In the genomic region with DNA sequence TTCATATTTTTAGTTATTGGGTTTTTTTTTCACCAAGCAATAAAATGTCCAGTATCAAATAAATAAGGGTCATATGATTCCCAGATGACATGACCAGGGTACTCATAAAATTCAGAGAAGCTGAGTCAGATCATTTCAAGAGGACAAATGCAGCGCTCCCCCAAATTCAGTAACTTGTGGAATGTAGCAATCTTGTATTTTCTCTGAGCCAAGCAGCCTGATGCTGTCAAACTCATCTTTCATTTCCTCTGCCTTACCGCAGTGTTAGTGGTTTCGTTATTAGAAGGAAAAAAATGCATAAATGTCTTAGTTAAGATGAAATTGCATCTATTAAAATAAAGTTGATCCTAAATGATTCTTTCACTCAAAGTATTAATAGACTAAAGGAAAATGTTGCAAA, we compare ENCODE assay signal across 11 cellular contexts. TPM values are rescaled to one million over a fixed set of nuclear protein-coding genes. Genes with fewer than 3 reads are reported as not detected.
A peak's percentile ranks its signal among the peaks of the same experiment; 100 is the strongest.
DNase-seq lines count a peak whose midpoint lies in the region; ATAC-seq and TF ChIP-seq lines count a peak whose summit lies in the region.
"Had no signal": no experiment of that assay in that cellular context is flagged by ENCODE, and none has a peak within 500 bp of the region (broad histone marks: within the 10 kb centered on the region; RNA-seq: fewer than 3 reads in every experiment).

No MANE protein-coding gene starts in this region.

- no peak for ATAC-seq in CD4-positive, CD25-positive, alpha-beta regulatory T cell (ENCODE audit: low read depth in 2 of 2)
- peak; percentile 64 for ATAC-seq in GM19035 (IDR thresholded peaks at IDR 0.05; ENCODE audit: unreplicated experiment)
- ATAC-seq in IMR-90 (ENCODE audit: low read depth): 0 out of 2 replicates have a peak, but pooled peaks have one; percentile 10
- peak; percentile 67 for ATAC-seq in effector memory CD8-positive, alpha-beta T cell (replicated peaks)
- ATAC-seq: GM23338, K562 had no signal

- no peaks in the 10 kb centered on the region for H3K79me1 ChIP-seq in IMR-90 (ENCODE audit: low read depth in 1 of 2, low read length in 2 of 2)

- H3K9me3 Mint-ChIP-seq in CD4-positive, CD25-positive, alpha-beta regulatory T cell: no peaks in the 10 kb centered on the region
- H3K9me3 Mint-ChIP-seq in effector memory CD8-positive, alpha-beta T cell: no peaks in the 10 kb centered on the region
- H3K9me3 Mint-ChIP-seq in Caco-2 (ENCODE audit: unreplicated experiment) (no peaks in the 10 kb centered on the region), chondrocyte (ENCODE audit: low read depth) (no peaks in the 10 kb centered on the region)
- H3K9me3 Mint-ChIP-seq: dendritic cell treated with granulocyte-macrophage colony-stimulating factor and Interleukin-4, amounts not matched to agents 40 ng/mL and 50 ng/mL, for 4 days; GM23338 had no signal

- no peak overlapping the region for H2BK5ac ChIP-seq in IMR-90 (ENCODE audit: low read depth, low read length, poor library complexity, severe bottlenecking)

- POLR2A ChIA-PET in IMR-90 (lab: Charles Lee; ENCODE audit: unreplicated experiment): no interaction called here
- POLR2A ChIA-PET in Caco-2 (lab: Charles Lee): no interaction called here

- no peaks in the 10 kb centered on the region for H4K20me1 ChIP-seq in IMR-90 (ENCODE audit: insufficient read depth, low read length)

- peaks cover 18 to 24% (median 22%) of the 10 kb centered on the region in 4 donors for H3K4me1 Mint-ChIP-seq in CD4-positive, CD25-positive, alpha-beta regulatory T cell
- H3K4me1 Mint-ChIP-seq in effector memory CD8-positive, alpha-beta T cell (ENCODE audit: low read depth in 2 of 2): peaks cover 11 to 22% of the 10 kb centered on the region in 2 donors
- H3K4me1 Mint-ChIP-seq in Caco-2 (ENCODE audit: low read depth, unreplicated experiment): peaks cover 12% of the 10 kb centered on the region
- peaks cover 29% of the 10 kb centered on the region for H3K4me1 Mint-ChIP-seq in chondrocyte (ENCODE audit: low read depth)

- H2BK15ac ChIP-seq in IMR-90 (ENCODE audit: low read depth, low read length): no peak overlapping the region

- H3K27ac Mint-ChIP-seq in CD4-positive, CD25-positive, alpha-beta regulatory T cell: no peak overlapping the region
- peak overlapping the region in 1 of 2 donors; percentile 14 for H3K27ac Mint-ChIP-seq in effector memory CD8-positive, alpha-beta T cell
- H3K27ac Mint-ChIP-seq in Caco-2 (ENCODE audit: unreplicated experiment) (no peak overlapping the region), chondrocyte (ENCODE audit: unreplicated experiment) (no peak overlapping the region)
- H3K27ac Mint-ChIP-seq: dendritic cell treated with granulocyte-macrophage colony-stimulating factor and Interleukin-4, amounts not matched to agents 40 ng/mL and 50 ng/mL, for 4 days had no signal

- WGBS in IMR-90 (ENCODE audit: extremely low coverage in 2 of 2, insufficient read length in 1 of 2), 2 experiments: no CpG with 5 or more reads among the region's 3 CpGs

- H3K9ac ChIP-seq in IMR-90 (ENCODE audit: low read depth, low read length): no peak overlapping the region

- H4K8ac ChIP-seq in IMR-90 (ENCODE audit: low read depth in 2 of 2, low read length in 2 of 2): no peak overlapping the region

- H3K4ac ChIP-seq in IMR-90 (ENCODE audit: low read depth, low read length): no peak overlapping the region

- H3K9me1 ChIP-seq in IMR-90 (ENCODE audit: insufficient read depth, low read length): peaks cover 6% of the 10 kb centered on the region

- dilution Hi-C loops in IMR-90 (cut with HindIII; ENCODE audit: low sequenced_read_pairs, unreplicated experiment): no loop called here

- no peak overlapping the region for H4K91ac ChIP-seq in IMR-90 (ENCODE audit: insufficient read depth, low read depth, low read length)

- in situ Hi-C loops in IMR-90 (cut with MboI; ENCODE audit: low sequenced_read_pairs): loop anchor here (5.0 kb wide), 2 partner anchors 575 to 645 kb away; no protein-coding TSS in a partner anchor

- no peaks in the 10 kb centered on the region for H3K36me3 ChIP-seq in CD4-positive, CD25-positive, alpha-beta regulatory T cell (ENCODE audit: control insufficient read depth, insufficient read depth, low read length)
- H3K36me3 ChIP-seq in IMR-90 (ENCODE audit: control insufficient read depth, insufficient read depth, low read length): no peaks in the 10 kb centered on the region
- no peaks in the 10 kb centered on the region for H3K36me3 ChIP-seq in Caco-2 (ENCODE audit: control insufficient read depth, insufficient read depth, low read length)

- no peak overlapping the region for H2AK9ac ChIP-seq in IMR-90 (replicated peaks; ENCODE audit: low read depth, low read length, poor library complexity)

- no peak for TF ChIP-seq POLR2A in IMR-90 (IDR thresholded peaks at IDR 0.05; ENCODE audit: low read depth, low read length)

- intact Hi-C loops in IMR-90 (cut with micrococcal nuclease): loop anchor here (5.0 kb wide), 2 partner anchors 85 to 150 kb away; no protein-coding TSS in a partner anchor
- intact Hi-C loops in Caco-2 (cut with micrococcal nuclease; ENCODE audit: unreplicated experiment): no loop called here

- H3K18ac ChIP-seq in IMR-90 (ENCODE audit: low read depth, low read length): no peak overlapping the region

- H3K56ac ChIP-seq in IMR-90 (ENCODE audit: extremely low read depth, insufficient read depth, low read length): no peak overlapping the region

- no peak overlapping the region for H4K5ac ChIP-seq in IMR-90 (ENCODE audit: low read depth, low read length)

- peak overlapping the region; percentile 24 for H3K27ac ChIP-seq in CD4-positive, CD25-positive, alpha-beta regulatory T cell (ENCODE audit: insufficient read depth, low read length, poor library complexity, severe bottlenecking)
- H3K27ac ChIP-seq in IMR-90 (ENCODE audit: insufficient read depth, low read length): no peak overlapping the region

- no peak overlapping the region for H3K14ac ChIP-seq in IMR-90 (replicated peaks; ENCODE audit: low read depth, low read length)

- no peak for TF ChIP-seq RAD21 in IMR-90 (IDR thresholded peaks at IDR 0.05; ENCODE audit: low read length)

- peak overlapping the region in 3 of 4 donors; percentile 22 to 82 (median 48) for H3K4me3 Mint-ChIP-seq in CD4-positive, CD25-positive, alpha-beta regulatory T cell
- no peak overlapping the region for H3K4me3 Mint-ChIP-seq in effector memory CD8-positive, alpha-beta T cell
- H3K4me3 Mint-ChIP-seq in Caco-2 (ENCODE audit: unreplicated experiment): no peak overlapping the region
- H3K4me3 Mint-ChIP-seq in chondrocyte (ENCODE audit: unreplicated experiment): no peak overlapping the region
- H3K4me3 Mint-ChIP-seq: dendritic cell treated with granulocyte-macrophage colony-stimulating factor and Interleukin-4, amounts not matched to agents 40 ng/mL and 50 ng/mL, for 4 days; GM23338 had no signal

- BruUV-seq in IMR-90 (replicated peaks; lab: Mats Ljungman, UMichigan): no TSS peak
- no TSS peak for BruUV-seq in Caco-2 (replicated peaks; lab: Mats Ljungman, UMichigan)

- H3K4me1 ChIP-seq in CD4-positive, CD25-positive, alpha-beta regulatory T cell (ENCODE audit: control insufficient read depth, insufficient read depth, low read length, poor library complexity, severe bottlenecking): peaks cover 19% of the 10 kb centered on the region
- H3K4me1 ChIP-seq in IMR-90 (ENCODE audit: control insufficient read depth, insufficient read depth, low read length): peaks cover 4% of the 10 kb centered on the region
- H3K4me1 ChIP-seq in Caco-2: peaks cover 26% of the 10 kb centered on the region

- no peak overlapping the region for H2AK5ac ChIP-seq in IMR-90 (ENCODE audit: low read depth, low read length)

- no peak overlapping the region for H3K4me2 ChIP-seq in IMR-90 (ENCODE audit: low read depth, low read length)
- H3K4me2 ChIP-seq: GM23338 had no signal

- CTCF ChIA-PET in IMR-90 (lab: Yijun Ruan, JAX): interaction anchor here (1.3 to 1.5 kb wide), 2 partner anchors 12 to 587 kb away, joined by 3 to 5 read pairs; no protein-coding TSS in a partner anchor
- CTCF ChIA-PET in Caco-2 (lab: Charles Lee): no interaction called here

- peak overlapping the region; percentile 78 for H3K4me3 ChIP-seq in CD4-positive, CD25-positive, alpha-beta regulatory T cell (ENCODE audit: low read depth, low read length)
- no peak overlapping the region for H3K4me3 ChIP-seq in IMR-90 (ENCODE audit: insufficient read depth, low read depth, low read length)
- no peak overlapping the region for H3K4me3 ChIP-seq in Caco-2 (ENCODE audit: low read depth, low read length)
- H3K4me3 ChIP-seq: GM23338, K562 had no signal

- H3K9me3 ChIP-seq in CD4-positive, CD25-positive, alpha-beta regulatory T cell (ENCODE audit: control insufficient read depth in 2 of 2, low read length in 2 of 2): no peaks in the 10 kb centered on the region
- no peaks in the 10 kb centered on the region for H3K9me3 ChIP-seq in IMR-90 (ENCODE audit: control insufficient read depth, insufficient read depth, low read length)
- H3K9me3 ChIP-seq in Caco-2: no peaks in the 10 kb centered on the region

- no peak overlapping the region for H2BK120ac ChIP-seq in IMR-90 (ENCODE audit: low read depth, low read length)

- no peak overlapping the region for H3K23ac ChIP-seq in IMR-90 (ENCODE audit: low read depth, low read length)

- TF ChIP-seq CTCF in IMR-90 (conservative IDR thresholded peaks at IDR 0.05; ENCODE audit: low read depth, low read length) (no peak), Caco-2 (IDR thresholded peaks at IDR 0.05; ENCODE audit: insufficient read depth in 1 of 2, low read depth in 1 of 2, low read length in 1 of 2, severe bottlenecking in 1 of 2, unreplicated experiment in 1 of 2) (no peak), chondrocyte (IDR thresholded peaks at IDR 0.05) (no peak)

- no peaks in the 10 kb centered on the region for H3K36me3 Mint-ChIP-seq in CD4-positive, CD25-positive, alpha-beta regulatory T cell
- H3K36me3 Mint-ChIP-seq in effector memory CD8-positive, alpha-beta T cell (ENCODE audit: insufficient read depth): no peaks in the 10 kb centered on the region
- H3K36me3 Mint-ChIP-seq in Caco-2 (ENCODE audit: insufficient read depth, unreplicated experiment) (no peaks in the 10 kb centered on the region), chondrocyte (ENCODE audit: low read depth) (no peaks in the 10 kb centered on the region)

- H3K27me3 Mint-ChIP-seq in CD4-positive, CD25-positive, alpha-beta regulatory T cell: no peaks in the 10 kb centered on the region
- peaks cover 7 to 12% of the 10 kb centered on the region in 2 donors for H3K27me3 Mint-ChIP-seq in effector memory CD8-positive, alpha-beta T cell
- H3K27me3 Mint-ChIP-seq in Caco-2 (ENCODE audit: insufficient read depth, unreplicated experiment): no peaks in the 10 kb centered on the region
- no peaks in the 10 kb centered on the region for H3K27me3 Mint-ChIP-seq in chondrocyte (ENCODE audit: low read depth)

- H2AFZ ChIP-seq in IMR-90 (replicated peaks; ENCODE audit: low read length, poor library complexity): no peak overlapping the region
- H2AFZ ChIP-seq: GM23338 had no signal

- H3K27me3 ChIP-seq in CD4-positive, CD25-positive, alpha-beta regulatory T cell (ENCODE audit: control insufficient read depth, insufficient read depth, low read length): no peaks in the 10 kb centered on the region
- H3K27me3 ChIP-seq in IMR-90 (ENCODE audit: control insufficient read depth, insufficient read depth, low read length): no peaks in the 10 kb centered on the region
- H3K27me3 ChIP-seq in Caco-2 (replicated peaks; ENCODE audit: control insufficient read depth, insufficient read depth, low read length): no peaks in the 10 kb centered on the region

- H2BK20ac ChIP-seq in IMR-90 (ENCODE audit: low read depth, low read length): no peak overlapping the region

- DNase-seq in CD4-positive, CD25-positive, alpha-beta regulatory T cell: peak in 2 of 3 donors; percentile 15 to 50
- peak; percentile 28 for DNase-seq in IMR-90
- DNase-seq in effector memory CD8-positive, alpha-beta T cell: no peak
- no peak for DNase-seq in Caco-2
- no peak for DNase-seq in chondrocyte (ENCODE audit: low spot score)
- DNase-seq in NCI-H2107 treated with DMSO at 0.1 percent for 48 hours (lab: John Stamatoyannopoulos, UW; ENCODE audit: unreplicated experiment): no peak
- no peak for DNase-seq in globus pallidus (ENCODE audit: low spot score)

RNA-seq across cellular contexts. Expression of gene EDN1, which starts 57.8 kb away (rescaled TPM):
- 1.1 TPM for total RNA-seq in CD4-positive, CD25-positive, alpha-beta regulatory T cell
- polyA plus RNA-seq in CD4-positive, CD25-positive, alpha-beta regulatory T cell: not detected
- total RNA-seq in IMR-90 (2012; rRNA removed) (5.6 and 8.6 TPM in 2 replicates), Caco-2 (2022) (13.5 and 14.0 TPM in 2 replicates), chondrocyte (10.6 to 17.6 TPM (median 16.9 TPM) in 3 replicates)
- polyA plus RNA-seq in IMR-90 (2012; rRNA removed): 8.5 and 9.0 TPM in 2 replicates
- 3.2 and 5.6 TPM in 2 replicates for polyA plus RNA-seq in IMR-90 (2012; cell fraction: cytosol; rRNA removed)
- polyA plus RNA-seq in IMR-90 (2012; cell fraction: nucleus; rRNA removed; ENCODE audit: low replicate concordance): 7.5 and 15.6 TPM in 2 replicates
- total RNA-seq: K562 had no signal

Comparison
In these comparisons a context has a peak if more than half of its experiments do, and no peak if none do; other contexts are left out.
1. ATAC-seq: peak in GM19035 (single experiment), IMR-90 (single experiment) and effector memory CD8-positive, alpha-beta T cell (single experiment); none in CD4-positive, CD25-positive, alpha-beta regulatory T cell (0 of 2).
2. DNase-seq: peak in CD4-positive, CD25-positive, alpha-beta regulatory T cell (2 of 3) and IMR-90 (single experiment); none in effector memory CD8-positive, alpha-beta T cell (0 of 3), Caco-2 (0 of 2), chondrocyte (single experiment), NCI-H2107 treated with DMSO at 0.1 percent for 48 hours (single experiment) and globus pallidus (single experiment).
3. H3K4me3 Mint-ChIP-seq: peak in CD4-positive, CD25-positive, alpha-beta regulatory T cell (3 of 4); none in effector memory CD8-positive, alpha-beta T cell (0 of 2), Caco-2 (single experiment) and chondrocyte (single experiment).